In the genomic region with DNA sequence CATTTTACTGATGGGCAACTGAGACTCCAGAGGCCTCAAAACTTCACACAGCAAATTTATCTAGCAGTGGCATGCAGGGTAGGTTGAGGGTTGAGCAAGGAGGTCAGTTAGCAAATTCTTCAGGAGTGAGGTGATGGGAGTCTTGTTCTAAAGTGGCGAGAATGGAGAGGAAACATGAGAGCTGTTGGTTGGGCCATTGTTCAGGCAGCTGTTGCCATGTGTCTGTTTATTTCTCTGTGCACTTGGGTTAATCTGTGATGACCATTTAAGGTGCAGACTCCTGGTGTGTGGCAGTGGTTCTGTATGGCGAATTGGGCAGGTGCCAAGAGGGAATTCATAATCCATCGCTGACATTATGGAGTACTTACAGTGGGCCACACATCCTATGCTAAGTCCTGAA, we compare ENCODE assay signal across 9 cellular contexts. TPM values are rescaled to one million over a fixed set of nuclear protein-coding genes. Genes with fewer than 3 reads are reported as not detected.
A peak's percentile ranks its signal among the peaks of the same experiment; 100 is the strongest.
DNase-seq lines count a peak whose midpoint lies in the region; ATAC-seq, FAIRE-seq and TF ChIP-seq lines count a peak whose summit lies in the region.
"Had no signal": no experiment of that assay in that cellular context is flagged by ENCODE, and none has a peak within 500 bp of the region (broad histone marks: within the 10 kb centered on the region; RNA-seq: fewer than 3 reads in every experiment).

No MANE protein-coding gene starts in this region.

- no peaks in the 10 kb centered on the region for H4K20me1 ChIP-seq in endothelial cell of umbilical vein (replicated peaks; ENCODE audit: control insufficient read depth, extremely low read depth, insufficient read depth, low read length)

- DNase-seq in ELF-1 (ENCODE audit: low read depth, low spot score) (peak; percentile 27), NCI-H2196 (lab: John Stamatoyannopoulos, UW; ENCODE audit: unreplicated experiment) (peak; percentile 55), endothelial cell of umbilical vein (ENCODE audit: low read depth, low spot score) (peak; percentile 60), osteocyte (ENCODE audit: extremely low spot score, unreplicated experiment) (no peak), GDM1 (lab: John Stamatoyannopoulos, UW) (no peak), putamen (ENCODE audit: low spot score) (no peak), globus pallidus (ENCODE audit: low spot score) (no peak)

- peaks cover 14% of the 10 kb centered on the region for H3K4me1 Mint-ChIP-seq in osteocyte (ENCODE audit: unreplicated experiment)

- CTCF ChIA-PET in endothelial cell of umbilical vein (lab: Charles Lee) = interaction anchor here (0.7 to 5.2 kb wide), 43 partner anchors 9 to 748 kb away, joined by 3 to 116 read pairs (median 5); a partner anchor contains a TSS

- H3K9me3 ChIP-seq in endothelial cell of umbilical vein (replicated peaks; ENCODE audit: control insufficient read depth, insufficient read depth, low read length) = no peaks in the 10 kb centered on the region

- no peaks in the 10 kb centered on the region for H3K27me3 ChIP-seq in endothelial cell of umbilical vein (ENCODE audit: control insufficient read depth in 2 of 2, insufficient read depth in 2 of 2, low read length in 2 of 2)

- H2AFZ ChIP-seq in endothelial cell of umbilical vein (ENCODE audit: low read depth, low read length) = no peak overlapping the region

- dilution Hi-C loops in endothelial cell of umbilical vein (cut with MboI; ENCODE audit: extremely low pct_ligation_motif_present, low sequenced_read_pairs) = no loop called here

- H3K27ac Mint-ChIP-seq in osteocyte (ENCODE audit: unreplicated experiment) = peak overlapping the region; percentile 19

- H3K9ac ChIP-seq in endothelial cell of umbilical vein (replicated peaks; ENCODE audit: extremely low read depth, insufficient read depth, low read length) = no peak overlapping the region

- no peaks in the 10 kb centered on the region for H3K36me3 ChIP-seq in endothelial cell of umbilical vein (ENCODE audit: control insufficient read depth in 2 of 2, extremely low read depth in 1 of 2, insufficient read depth in 2 of 2, low read length in 2 of 2)

- peak overlapping the region; percentile 13 for H3K27ac ChIP-seq in endothelial cell of umbilical vein (ENCODE audit: insufficient read depth, low read depth, low read length)

- peaks cover 18% of the 10 kb centered on the region for H3K4me1 ChIP-seq in endothelial cell of umbilical vein (ENCODE audit: control insufficient read depth, extremely low read depth, insufficient read depth, low read length)

- FAIRE-seq in endothelial cell of umbilical vein (lab: Jason Lieb, UNC) = peak; percentile 12
- FAIRE-seq: endometrium had no signal

- H3K4me3 Mint-ChIP-seq in osteocyte (ENCODE audit: unreplicated experiment) = no peak overlapping the region

- POLR2A ChIA-PET in endothelial cell of umbilical vein (lab: Charles Lee) = interaction anchor here (1.1 kb wide), 1 partner anchor 179 kb away, joined by 4 read pairs; no protein-coding TSS in a partner anchor

- no peak overlapping the region for H3K4me3 ChIP-seq in endothelial cell of umbilical vein (replicated peaks in 1 of 3; ENCODE audit: insufficient read depth in 1 of 3, low read depth in 1 of 3, low read length in 3 of 3)

- ATAC-seq in HG02759 (IDR thresholded peaks at IDR 0.05; ENCODE audit: unreplicated experiment) = no peak

- no TSS peak for BruUV-seq in endothelial cell of umbilical vein (replicated peaks; lab: Mats Ljungman, UMichigan)

- TF ChIP-seq CTCF in endothelial cell of umbilical vein (IDR thresholded peaks at IDR 0.05; ENCODE audit: extremely low read depth in 1 of 2, insufficient read depth in 1 of 2, low read depth in 1 of 2, low read length in 2 of 2) = no peak
- TF ChIP-seq CTCF in osteocyte (IDR thresholded peaks at IDR 0.05) = no peak

- H3K79me2 ChIP-seq in endothelial cell of umbilical vein (ENCODE audit: control insufficient read depth, insufficient read depth, low read length) = no peaks in the 10 kb centered on the region

- no peak overlapping the region for H3K4me2 ChIP-seq in endothelial cell of umbilical vein (ENCODE audit: insufficient read depth, low read length)

- TF ChIP-seq POLR2A in endothelial cell of umbilical vein (IDR thresholded peaks at IDR 0.05; ENCODE audit: low read depth, low read length) = no peak

- intact Hi-C loops in endothelial cell of umbilical vein (cut with micrococcal nuclease) = loop anchor here (1.0 kb wide), 2 partner anchors 103 to 259 kb away; a partner anchor contains a TSS

- peaks cover 21% of the 10 kb centered on the region for H3K9me3 Mint-ChIP-seq in osteocyte (ENCODE audit: unreplicated experiment)

- H3K27me3 Mint-ChIP-seq in osteocyte (ENCODE audit: unreplicated experiment) = no peaks in the 10 kb centered on the region

- peaks cover 1% of the 10 kb centered on the region for H3K36me3 Mint-ChIP-seq in osteocyte (ENCODE audit: unreplicated experiment)

- no peaks in the 10 kb centered on the region for H3K9me1 ChIP-seq in endothelial cell of umbilical vein (replicated peaks; ENCODE audit: control insufficient read depth, extremely low read depth, insufficient read depth, low read length)

TF ChIP-seq in endothelial cell of umbilical vein, 7 proteins besides CTCF, POLR2A, EP300 and RAD21:
- peak; percentile 51 for TF ChIP-seq JUN (IDR thresholded peaks at IDR 0.05; ENCODE audit: borderline replicate concordance, insufficient read depth, insufficient read length, low read depth)
- TF ChIP-seq, protein P1, sequence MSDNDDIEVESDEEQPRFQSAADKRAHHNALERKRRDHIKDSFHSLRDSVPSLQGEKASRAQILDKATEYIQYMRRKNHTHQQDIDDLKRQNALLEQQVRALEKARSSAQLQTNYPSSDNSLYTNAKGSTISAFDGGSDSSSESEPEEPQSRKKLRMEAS (IDR thresholded peaks at IDR 0.05; ENCODE audit: insufficient read depth, insufficient read length) = no peak
- no peak for TF ChIP-seq MYC (IDR thresholded peaks at IDR 0.05; ENCODE audit: low read depth, low read length)
- no peak for TF ChIP-seq GATA2 (IDR thresholded peaks at IDR 0.05; ENCODE audit: insufficient read depth, insufficient read length, low read depth, low read length)

RNA-seq across cellular contexts. Expression of a gene that starts 30.4 kb away (rescaled TPM):
- total RNA-seq in endothelial cell of umbilical vein = 0.90 and 2.8 TPM in 2 replicates
- 1.5 and 1.7 TPM in 2 replicates for polyA plus RNA-seq in endothelial cell of umbilical vein
- 0.15 and 0.23 TPM in 2 replicates for polyA plus RNA-seq in endothelial cell of umbilical vein (2011; cell fraction: cytosol; rRNA removed)
- polyA plus RNA-seq in endothelial cell of umbilical vein (2011; cell fraction: nucleus; rRNA removed) = 5.2 and 7.0 TPM in 2 replicates
- polyA plus RNA-seq in endothelial cell of umbilical vein (2012) = 0.31 and 0.40 TPM in 2 replicates
- 1.7 TPM in 1 of 2 replicates, not detected in the other for polyA minus RNA-seq in endothelial cell of umbilical vein
- polyA minus RNA-seq in endothelial cell of umbilical vein (2011; cell fraction: cytosol; rRNA and poly(A)+ RNA removed) = not detected
- polyA minus RNA-seq in endothelial cell of umbilical vein (2011; cell fraction: nucleus; rRNA and poly(A)+ RNA removed) = 0.43 and 1.3 TPM in 2 replicates
- total RNA-seq in osteocyte = 0.71 and 1.6 TPM in 2 replicates

Comparison
In these comparisons a context has a peak if more than half of its experiments do, and no peak if none do; other contexts are left out.
1. DNase-seq: peak in ELF-1 (single experiment), NCI-H2196 (single experiment) and endothelial cell of umbilical vein (single experiment); none in osteocyte (single experiment), GDM1 (single experiment), putamen (single experiment) and globus pallidus (single experiment).